Comparison of ENCODE assay signal across 22 cellular contexts in the genomic region with DNA sequence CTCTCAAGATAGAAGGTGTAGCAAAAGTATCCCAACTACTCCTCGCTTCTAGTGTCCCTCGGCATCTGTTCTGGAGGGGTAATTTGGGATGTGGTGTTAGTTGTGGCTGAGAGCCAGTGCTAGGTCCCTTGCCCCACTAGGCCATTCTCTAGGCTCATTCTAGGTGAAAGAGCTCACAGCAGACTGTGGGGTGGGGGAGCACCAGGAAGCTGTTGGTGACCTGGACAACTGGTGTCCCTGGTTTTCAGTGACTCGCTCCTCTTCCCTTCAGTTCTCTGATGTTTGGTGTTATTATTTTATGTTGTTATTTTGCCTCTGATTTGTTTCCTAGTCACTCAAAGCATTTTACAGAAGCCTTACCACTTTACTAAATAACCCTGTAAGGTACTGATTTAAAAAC. TPM values are rescaled to one million over a fixed set of nuclear protein-coding genes. Genes with fewer than 3 reads are reported as not detected.
"Had no signal": no experiment of that assay in that cellular context is flagged by ENCODE, and none has a peak within 500 bp of the region (broad histone marks: within the 10 kb centered on the region; RNA-seq: fewer than 3 reads in every experiment).

No MANE protein-coding gene starts in this region.

- DNase-seq: activated CD4-positive, alpha-beta T cell treated with anti-CD3 and anti-CD28 coated beads, Interleukin-2, amount 50 U/mL, for 48 hours; activated gamma-delta T cell treated with Interleukin-2 at 50 U/mL for 16 hours; activated T-cell treated with anti-CD3 and anti-CD28 coated beads for 4 hours; amniotic stem cell; dorsolateral prefrontal cortex; hippocampal formation; naive thymus-derived CD8-positive, alpha-beta T cell; ovary; stimulated activated CD4-positive, alpha-beta T cell treated with anti-CD3 and anti-CD28 coated beads, Interleukin-4, amount 100 ng/mL, for 1 hour; stomach; T-helper 2 cell; testis; upper lobe of left lung had no signal

- ATAC-seq: left lobe of liver; naive thymus-derived CD8-positive, alpha-beta T cell; sciatic nerve; stimulated activated effector memory CD8-positive, alpha-beta T cell treated with anti-CD3 and anti-CD28 coated beads, Interleukin-12 subunit alpha, Interleukin-12 subunit beta, amount 100 ng/mL, for 72 hours had no signal

- H3K27ac ChIP-seq: cardiac muscle cell, ovary, testis had no signal

- H3K4me3 ChIP-seq: cardiac muscle cell, dorsolateral prefrontal cortex, ovary, smooth muscle cell, stomach, testis, upper lobe of left lung had no signal

- H3K4me1 ChIP-seq: testis had no signal

- H3K27me3 ChIP-seq: cardiac muscle cell, dorsolateral prefrontal cortex, ovary, stomach, testis, upper lobe of left lung had no signal

- FAIRE-seq: islet of Langerhans had no signal

- H3K27ac Mint-ChIP-seq: activated naive CD8-positive, alpha-beta T cell; activated T-helper 1 cell treated with anti-CD3 and anti-CD28 coated beads, Interleukin-12 subunit alpha, Interleukin-12 subunit beta, Interleukin-2, Interleukin-4 antibody, amounts not matched to agents 30 ng/mL and 10 ng/mL and 1 ng/mL, durations not matched to agents 14 hours and 24 hours and 36 hours; memory B cell; naive thymus-derived CD8-positive, alpha-beta T cell; stimulated activated effector memory CD8-positive, alpha-beta T cell treated with anti-CD3 and anti-CD28 coated beads, Interleukin-12 subunit alpha, Interleukin-12 subunit beta, amount 100 ng/mL, for 72 hours had no signal

- H3K9me3 ChIP-seq: ovary, stomach, testis, upper lobe of left lung had no signal

- H3K36me3 ChIP-seq: ovary had no signal

- H3K4me1 Mint-ChIP-seq: memory B cell; naive thymus-derived CD8-positive, alpha-beta T cell had no signal

- H3K27me3 Mint-ChIP-seq: activated naive CD8-positive, alpha-beta T cell; memory B cell had no signal

- H3K4me2 ChIP-seq: smooth muscle cell had no signal

- H3K9me3 Mint-ChIP-seq: activated T-helper 1 cell treated with anti-CD3 and anti-CD28 coated beads, Interleukin-12 subunit alpha, Interleukin-12 subunit beta, Interleukin-2, Interleukin-4 antibody, amounts not matched to agents 30 ng/mL and 10 ng/mL and 1 ng/mL, durations not matched to agents 14 hours and 24 hours and 36 hours; memory B cell; naive thymus-derived CD8-positive, alpha-beta T cell; stimulated activated effector memory CD8-positive, alpha-beta T cell treated with anti-CD3 and anti-CD28 coated beads, Interleukin-12 subunit alpha, Interleukin-12 subunit beta, amount 100 ng/mL, for 72 hours had no signal

- H3K4me3 Mint-ChIP-seq: activated naive CD8-positive, alpha-beta T cell; activated T-helper 1 cell treated with anti-CD3 and anti-CD28 coated beads, Interleukin-12 subunit alpha, Interleukin-12 subunit beta, Interleukin-2, Interleukin-4 antibody, amounts not matched to agents 30 ng/mL and 10 ng/mL and 1 ng/mL, durations not matched to agents 14 hours and 24 hours and 36 hours; memory B cell; naive thymus-derived CD8-positive, alpha-beta T cell; stimulated activated effector memory CD8-positive, alpha-beta T cell treated with anti-CD3 and anti-CD28 coated beads, Interleukin-12 subunit alpha, Interleukin-12 subunit beta, amount 100 ng/mL, for 72 hours had no signal

- H3K36me3 Mint-ChIP-seq: memory B cell; naive thymus-derived CD8-positive, alpha-beta T cell had no signal

RNA-seq across cellular contexts. Expression of a gene that starts 13.9 kb away (rescaled TPM):
- polyA plus RNA-seq: naive thymus-derived CD8-positive, alpha-beta T cell had no signal
